In genomic region chr19:12806242-12807131, GRCh38 we compare ENCODE assay signal across 8 cellular contexts. TPM values are rescaled to one million over a fixed set of nuclear protein-coding genes. Genes with fewer than 3 reads are reported as not detected.
DNase-seq lines count a peak whose midpoint lies in the region; ATAC-seq and TF ChIP-seq lines count a peak whose summit lies in the region.

RNASEH2A (plus strand) TSS chr19:12806584; CDS start chr19:12806674, 90 bp downstream.

- DNase-seq in 8988T = peak; percentile 91
- DNase-seq in NCI-H345 (lab: John Stamatoyannopoulos, UW) = peak; percentile 76
- DNase-seq in cerebellum (ENCODE audit: low spot score) = peak; percentile 97
- peak; percentile 65 for DNase-seq in kidney epithelial cell (ENCODE audit: low read depth)
- DNase-seq in stimulated activated CD4-positive, alpha-beta T cell treated with anti-CD3 and anti-CD28 coated beads, Interleukin-15, amount 100 ng/mL, for 24 hours = peak; percentile 94

- H3K36me3 ChIP-seq in kidney epithelial cell (ENCODE audit: control insufficient read depth, insufficient read depth, low read length) = peaks cover 1% of the 10 kb centered on the region

- H3K27me3 ChIP-seq in kidney epithelial cell (ENCODE audit: control insufficient read depth, insufficient read depth, low read length) = no peaks in the 10 kb centered on the region

- no peak for TF ChIP-seq CTCF in kidney epithelial cell (IDR thresholded peaks at IDR 0.05; ENCODE audit: insufficient read depth, low read length, poor library complexity, severe bottlenecking)

- peak within 1 kb of the TSS; percentile 68 for H3K4me3 ChIP-seq in kidney epithelial cell (ENCODE audit: low read depth, low read length)

- peak; percentile 54 for ATAC-seq in GM18517 (IDR thresholded peaks at IDR 0.05; ENCODE audit: unreplicated experiment)
- ATAC-seq in HG03135 (IDR thresholded peaks at IDR 0.05; ENCODE audit: unreplicated experiment) = peak; percentile 75
- ATAC-seq in activated CD4-positive, CD25-positive, alpha-beta regulatory T cell treated with anti-CD3 and anti-CD28 coated beads, Interleukin-2, amount 50 U/mL, for 24 hours = peak; percentile 92 to 93

RNA-seq across cellular contexts. Expression of gene RNASEH2A, which starts in this region (rescaled TPM):
- total RNA-seq in cerebellum = 13.6 TPM
- 17.0 and 24.8 TPM in 2 replicates for total RNA-seq in kidney epithelial cell

Comparison
In these comparisons a context has a peak if more than half of its experiments do, and no peak if none do; other contexts are left out.
1. Peak in every context shown above with its lines: DNase-seq, ATAC-seq and H3K4me3 ChIP-seq.